ENCODE assay signal across 19 cellular contexts in genomic region chr9:13557724-13558123, GRCh38.
"Had no signal": no experiment of that assay in that cellular context is flagged by ENCODE, and none has a peak within 500 bp of the region (broad histone marks: within the 10 kb centered on the region; RNA-seq: fewer than 3 reads in every experiment).

No MANE protein-coding gene starts in this region.

- DNase-seq: activated CD4-positive, alpha-beta T cell treated with anti-CD3 and anti-CD28 coated beads, Interleukin-2, amount 10 ng/mL, durations not matched to agents 24 days and 14 days; activated CD4-positive, CD25-positive, alpha-beta regulatory T cell; activated CD8-positive, alpha-beta memory T cell treated with anti-CD3 and anti-CD28 coated beads, Interleukin-2, amount 50 U/mL, for 48 hours; activated CD8-positive, alpha-beta T cell treated with anti-CD3 and anti-CD28 coated beads, Interleukin-2, amount 10 ng/mL, durations not matched to agents 7 days and 5 days; anterior cingulate cortex; effector memory CD4-positive, alpha-beta T cell; foreskin fibroblast; glutamatergic neuron; immature natural killer cell; left colon; mucosa of descending colon; naive thymus-derived CD4-positive, alpha-beta T cell; pancreas; retina; small intestine; stimulated activated CD4-positive, alpha-beta T cell treated with anti-CD3 and anti-CD28 coated beads, Interleukin-4, amount 100 ng/mL, for 24 hours; stimulated activated naive CD8-positive, alpha-beta T cell treated with anti-CD3 and anti-CD28 coated beads, Interleukin-15, Interleukin-2, amounts not matched to agents 100 U/mL and 50 U/mL, for 24 hours; SW 1271; upper lobe of left lung had no signal

- H3K27ac ChIP-seq: pancreas, upper lobe of left lung had no signal

- H3K27me3 ChIP-seq: upper lobe of left lung had no signal

- H3K4me1 ChIP-seq: pancreas, upper lobe of left lung had no signal

- H3K36me3 ChIP-seq: pancreas, upper lobe of left lung had no signal

- H3K9me3 ChIP-seq: mucosa of descending colon, upper lobe of left lung had no signal

- ATAC-seq: activated CD8-positive, alpha-beta T cell treated with anti-CD3 and anti-CD28 coated beads, Interleukin-2, amount 10 ng/mL, durations not matched to agents 7 days and 5 days; left colon; mucosa of descending colon; naive thymus-derived CD4-positive, alpha-beta T cell; pancreas; stimulated activated naive CD8-positive, alpha-beta T cell treated with anti-CD3 and anti-CD28 coated beads, Interleukin-15, Interleukin-2, amounts not matched to agents 100 U/mL and 50 U/mL, for 24 hours had no signal

- H3K4me3 ChIP-seq: mucosa of descending colon, pancreas, upper lobe of left lung had no signal
